In the genomic region with DNA sequence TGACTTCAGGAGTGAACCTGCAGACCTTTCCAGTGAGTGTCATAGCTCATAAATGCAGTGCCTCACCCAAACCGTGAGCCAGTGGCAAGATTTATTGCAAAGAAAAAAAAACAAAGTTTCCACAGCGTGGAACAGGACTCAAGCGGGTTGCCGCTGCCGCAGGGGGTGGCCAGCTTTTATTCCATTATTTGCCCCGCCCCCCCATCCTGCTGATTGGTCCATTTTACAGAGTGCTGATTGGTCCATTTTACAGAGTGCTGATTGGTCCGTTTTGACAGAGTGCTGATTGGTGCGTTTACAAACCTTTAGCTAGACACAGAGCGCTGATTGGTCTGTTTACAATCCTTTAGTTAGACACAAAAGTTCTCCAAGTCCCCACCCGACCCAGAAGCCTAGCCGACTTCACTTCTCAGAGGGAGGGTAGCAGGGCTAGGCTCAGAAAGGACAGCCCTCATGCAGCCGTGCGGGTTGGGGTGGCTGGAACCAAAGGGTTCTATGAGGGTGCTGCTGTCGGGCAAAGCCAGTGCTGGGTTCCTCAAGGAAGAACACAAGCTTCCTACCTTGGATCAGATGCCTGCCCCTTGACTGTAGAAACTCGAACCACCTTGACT, we compare ENCODE assay signal across 13 cellular contexts. TPM values are rescaled to one million over a fixed set of nuclear protein-coding genes. Genes with fewer than 3 reads are reported as not detected.
DNase-seq lines count a peak whose midpoint lies in the region; ATAC-seq lines count a peak whose summit lies in the region.
"Had no signal": no experiment of that assay in that cellular context is flagged by ENCODE, and none has a peak within 500 bp of the region (broad histone marks: within the 10 kb centered on the region; RNA-seq: fewer than 3 reads in every experiment).

No MANE protein-coding gene starts in this region.

- H3K36me3 ChIP-seq in CD4-positive, alpha-beta memory T cell (ENCODE audit: insufficient read depth, low read length), result no peaks in the 10 kb centered on the region

- H3K36me3 Mint-ChIP-seq in CD4-positive, alpha-beta memory T cell, result no peaks in the 10 kb centered on the region

- CTCF ChIA-PET in CD4-positive, alpha-beta memory T cell (lab: Charles Lee; ENCODE audit: partially characterized antibody), result interaction anchor here (3.8 kb wide), 1 partner anchor 10 kb away, joined by 19 read pairs; no protein-coding TSS in a partner anchor

- no peak overlapping the region for H3K4me3 ChIP-seq in CD4-positive, alpha-beta memory T cell (ENCODE audit: low read length in 2 of 2)
- H3K4me3 ChIP-seq: hepatocyte, skin epidermis had no signal

- H3K27me3 Mint-ChIP-seq in CD4-positive, alpha-beta memory T cell, result peaks cover 25 to 40% of the 10 kb centered on the region in 2 donors

- POLR2A ChIA-PET in CD4-positive, alpha-beta memory T cell (lab: Charles Lee; ENCODE audit: partially characterized antibody), result no interaction called here

- peak; percentile 31 to 48 (median 38) for DNase-seq in CD4-positive, alpha-beta memory T cell
- peak; percentile 12 to 30 for DNase-seq in activated CD4-positive, alpha-beta T cell treated with anti-CD3 and anti-CD28 coated beads, Interleukin-2, amount 50 U/mL, for 24 hours (ENCODE audit: low read depth in 1 of 2, low spot score in 1 of 2)
- DNase-seq in activated naive CD8-positive, alpha-beta T cell treated with anti-CD3 and anti-CD28 coated beads, Interleukin-2, amount 50 U/mL, for 16 hours (ENCODE audit: low read depth, low spot score), result peak; percentile 43
- DNase-seq in stimulated activated CD4-positive, alpha-beta T cell treated with anti-CD3 and anti-CD28 coated beads, Interleukin-2, amount 100 ng/mL, for 48 hours, result peak; percentile 38 to 48
- DNase-seq in NCI-H146 treated with DMSO at 0.1 percent for 48 hours (lab: John Stamatoyannopoulos, UW; ENCODE audit: unreplicated experiment) (no peak), NCI-H82 treated with DMSO at 0.1 percent for 48 hours (lab: John Stamatoyannopoulos, UW; ENCODE audit: unreplicated experiment) (no peak)
- DNase-seq: NCI-H1092 treated with DMSO at 0.1 percent for 48 hours, NCI-H524, RPMI8226 had no signal

- no peak overlapping the region for H3K27ac ChIP-seq in CD4-positive, alpha-beta memory T cell (ENCODE audit: low read depth, low read length)
- H3K27ac ChIP-seq: hepatocyte, skin epidermis had no signal

- no peak for ATAC-seq in GM21360 (IDR thresholded peaks at IDR 0.05; ENCODE audit: unreplicated experiment)
- no peak for ATAC-seq in GM18907 (IDR thresholded peaks at IDR 0.05; ENCODE audit: unreplicated experiment)

- no peaks in the 10 kb centered on the region for H3K9me3 Mint-ChIP-seq in CD4-positive, alpha-beta memory T cell

- no peaks in the 10 kb centered on the region for H3K27me3 ChIP-seq in CD4-positive, alpha-beta memory T cell (ENCODE audit: insufficient read depth, low read length)
- H3K27me3 ChIP-seq: hepatocyte had no signal

- no peaks in the 10 kb centered on the region for H3K9me3 ChIP-seq in CD4-positive, alpha-beta memory T cell (ENCODE audit: control insufficient read depth in 1 of 2, low read length in 2 of 2)

- peak overlapping the region in 1 of 7 donors; percentile 63 for H3K27ac Mint-ChIP-seq in CD4-positive, alpha-beta memory T cell

- H3K4me1 ChIP-seq in CD4-positive, alpha-beta memory T cell (ENCODE audit: insufficient read depth, low read length), result peaks cover 2% of the 10 kb centered on the region

- H3K4me3 Mint-ChIP-seq in CD4-positive, alpha-beta memory T cell, result peak overlapping the region; percentile 63 to 81 (median 76)

- intact Hi-C loops in CD4-positive, alpha-beta memory T cell (cut with micrococcal nuclease), result no loop called here

- H3K4me1 Mint-ChIP-seq in CD4-positive, alpha-beta memory T cell, result peaks cover 5 to 11% (median 7%) of the 10 kb centered on the region in 4 donors

RNA-seq across cellular contexts. Expression of gene RNF130, which starts 9.2 kb away (rescaled TPM):
- 10 to 100 TPM; 18.1 to 21.2 TPM for total RNA-seq in CD4-positive, alpha-beta memory T cell
- polyA plus RNA-seq in CD4-positive, alpha-beta memory T cell, result 10 to 100 TPM; 16.8 to 18.0 TPM

Comparison
In these comparisons a context has a peak if more than half of its experiments do, and no peak if none do; other contexts are left out.
1. DNase-seq: peak in CD4-positive, alpha-beta memory T cell (5 of 5), activated CD4-positive, alpha-beta T cell treated with anti-CD3 and anti-CD28 coated beads, Interleukin-2, amount 50 U/mL, for 24 hours (2 of 2), activated naive CD8-positive, alpha-beta T cell treated with anti-CD3 and anti-CD28 coated beads, Interleukin-2, amount 50 U/mL, for 16 hours (single experiment) and stimulated activated CD4-positive, alpha-beta T cell treated with anti-CD3 and anti-CD28 coated beads, Interleukin-2, amount 100 ng/mL, for 48 hours (2 of 2); none in NCI-H146 treated with DMSO at 0.1 percent for 48 hours (single experiment) and NCI-H82 treated with DMSO at 0.1 percent for 48 hours (single experiment).